In genomic region chr5:10756539-10756938, GRCh38 we compare ENCODE assay signal across 11 cellular contexts. TPM values are rescaled to one million over a fixed set of nuclear protein-coding genes. Genes with fewer than 3 reads are reported as not detected.
DNase-seq lines count a peak whose midpoint lies in the region; ATAC-seq, FAIRE-seq and TF ChIP-seq lines count a peak whose summit lies in the region.
"Had no signal": no experiment of that assay in that cellular context is flagged by ENCODE, and none has a peak within 500 bp of the region (broad histone marks: within the 10 kb centered on the region; RNA-seq: fewer than 3 reads in every experiment).

No MANE protein-coding gene starts in this region.

- no peaks in the 10 kb centered on the region; the same call in 1 of the 2 replicates for H4K20me1 ChIP-seq in GM12878 (ENCODE audit: control insufficient read depth, insufficient read depth)

- H3K4me1 ChIP-seq in GM12878 (ENCODE audit: control insufficient read depth, insufficient read depth, low read length) (peaks cover 11% of the 10 kb centered on the region; the same call in 1 of the 2 replicates), pancreas (peaks cover 16 to 38% (median 22%) of the 10 kb centered on the region in 3 donors)

- FAIRE-seq in GM12878 (lab: Jason Lieb, UNC): peak; percentile 84
- no peak for FAIRE-seq in pancreas (lab: Jason Lieb, UNC)

- H3K9ac ChIP-seq in GM12878 (ENCODE audit: control insufficient read depth, insufficient read depth, low read length): no peak overlapping the region

- SMC1A ChIA-PET in GM12878 (lab: Charles Lee; ENCODE audit: uncharacterized antibody, unreplicated experiment): interaction anchor here (1.6 to 2.8 kb wide), 2 partner anchors 15 to 21 kb away, joined by 5 to 10 read pairs; no protein-coding TSS in a partner anchor

- no peaks in the 10 kb centered on the region for H3K9me3 Mint-ChIP-seq in activated naive CD4-positive, alpha-beta T cell treated with anti-CD3 and anti-CD28 coated beads, Interleukin-2, amount 50 U/mL, for 24 hours
- H3K9me3 Mint-ChIP-seq in activated naive CD4-positive, alpha-beta T cell treated with anti-CD3 and anti-CD28 coated beads, Interleukin-2, amount 10 ng/mL, durations not matched to agents 7 days and 5 days: no peaks in the 10 kb centered on the region
- H3K9me3 Mint-ChIP-seq: CD4-positive, CD25-positive, alpha-beta regulatory T cell; IgD-negative memory B cell had no signal

- no peak for TF ChIP-seq RAD21 in GM12878 (IDR thresholded peaks at IDR 0.05; ENCODE audit: insufficient read depth, low read depth, low read length)

- TF ChIP-seq POLR2A in GM12878 (IDR thresholded peaks at IDR 0.05; ENCODE audit: low read depth, low read length): no peak

- H3K4me3 Mint-ChIP-seq in activated naive CD4-positive, alpha-beta T cell treated with anti-CD3 and anti-CD28 coated beads, Interleukin-2, amount 50 U/mL, for 24 hours: peak overlapping the region; percentile 36
- no peak overlapping the region for H3K4me3 Mint-ChIP-seq in activated naive CD4-positive, alpha-beta T cell treated with anti-CD3 and anti-CD28 coated beads, Interleukin-2, amount 10 ng/mL, durations not matched to agents 7 days and 5 days

- H3K79me2 ChIP-seq in GM12878 (ENCODE audit: control insufficient read depth, insufficient read depth, low read length): peaks cover 81% of the 10 kb centered on the region

- peaks cover 13% of the 10 kb centered on the region for H3K36me3 Mint-ChIP-seq in activated naive CD4-positive, alpha-beta T cell treated with anti-CD3 and anti-CD28 coated beads, Interleukin-2, amount 50 U/mL, for 24 hours
- H3K36me3 Mint-ChIP-seq in activated naive CD4-positive, alpha-beta T cell treated with anti-CD3 and anti-CD28 coated beads, Interleukin-2, amount 10 ng/mL, durations not matched to agents 7 days and 5 days: peaks cover 33% of the 10 kb centered on the region

- H3K36me3 ChIP-seq in GM12878 (ENCODE audit: control insufficient read depth in 2 of 2, insufficient read depth in 2 of 2, low read length in 1 of 2): peaks cover 6 to 17% of the 10 kb centered on the region in 2 experiments
- H3K36me3 ChIP-seq in pancreas: no peaks in the 10 kb centered on the region

- WGBS in GM12878 (ENCODE audit: insufficient coverage, insufficient replicate concordance, low lambda C conversion rate, missing lambda C conversion rate): 1% methylated on average over 3 of the region's 3 CpGs
- WGBS in pancreas, 2 donors: 34 to 43% methylated on average over 3 of the region's 3 CpGs

- intact Hi-C loops in GM12878 (cut with micrococcal nuclease; ENCODE audit: unreplicated experiment): loop anchor here (10.0 kb wide), 1 partner anchor 302 kb away; no protein-coding TSS in a partner anchor
- intact Hi-C loops in left cardiac atrium (cut with DNase I): no loop called here
- intact Hi-C loops in pancreas (cut with DNase I): loop anchor here in 1 of 3 donors (10.0 kb wide), 1 partner anchor 52 kb away; no protein-coding TSS in a partner anchor

- CTCF ChIA-PET in activated naive CD4-positive, alpha-beta T cell treated with anti-CD3 and anti-CD28 coated beads, Interleukin-2, amount 10 ng/mL, durations not matched to agents 7 days and 5 days (lab: Charles Lee): no interaction called here
- CTCF ChIA-PET in GM12878 (lab: Yijun Ruan, JAX): interaction anchor here (1.0 to 1.6 kb wide), 3 partner anchors 44 to 129 kb away, joined by 3 to 6 read pairs (median 4); no protein-coding TSS in a partner anchor

- no peak for TF ChIP-seq CTCF in GM12878 (IDR thresholded peaks at IDR 0.05 in 2 of 3, conservative IDR thresholded peaks at IDR 0.05 in 1 of 3; ENCODE audit: control insufficient read depth in 2 of 3, extremely low read depth in 1 of 3, insufficient read depth in 1 of 3, low read depth in 3 of 3, low read length in 3 of 3)
- TF ChIP-seq CTCF in pancreas (IDR thresholded peaks at IDR 0.05): no peak

- H3K4me2 ChIP-seq in GM12878 (ENCODE audit: control insufficient read depth, insufficient read depth): peak overlapping the region; percentile 30

- H3K27me3 ChIP-seq in GM12878 (replicated peaks in 1 of 2; ENCODE audit: control insufficient read depth in 2 of 2, insufficient read depth in 2 of 2, low read length in 1 of 2): no peaks in the 10 kb centered on the region
- no peaks in the 10 kb centered on the region for H3K27me3 ChIP-seq in pancreas

- no peak overlapping the region for H3K27ac Mint-ChIP-seq in activated naive CD4-positive, alpha-beta T cell treated with anti-CD3 and anti-CD28 coated beads, Interleukin-2, amount 50 U/mL, for 24 hours
- H3K27ac Mint-ChIP-seq in activated naive CD4-positive, alpha-beta T cell treated with anti-CD3 and anti-CD28 coated beads, Interleukin-2, amount 10 ng/mL, durations not matched to agents 7 days and 5 days: no peak overlapping the region

- TF ChIP-seq EP300 in GM12878 (IDR thresholded peaks at IDR 0.05; ENCODE audit: borderline replicate concordance in 1 of 2, control insufficient read depth in 1 of 2, low read depth in 2 of 2, low read length in 2 of 2): peak; percentile 32 to 48; a peak in 2 of 4 replicates

- no peak for DNase-seq in activated naive CD4-positive, alpha-beta T cell treated with anti-CD3 and anti-CD28 coated beads, Interleukin-2, amount 10 ng/mL, durations not matched to agents 7 days and 5 days
- DNase-seq in GM12878 (ENCODE audit: low read depth, low spot score): peak; percentile 36
- peak; percentile 17 for DNase-seq in superior temporal gyrus (ENCODE audit: extremely low spot score)
- no peak for DNase-seq in activated CD8-positive, alpha-beta memory T cell treated with anti-CD3 and anti-CD28 coated beads for 24 hours
- no peak for DNase-seq in left cardiac atrium
- DNase-seq in pancreas: no peak
- DNase-seq: stimulated activated CD4-positive, alpha-beta T cell treated with anti-CD3 and anti-CD28 coated beads, Interleukin-2, amount 100 ng/mL, for 48 hours had no signal

- H3K9me3 ChIP-seq in GM12878 (replicated peaks; ENCODE audit: control insufficient read depth, insufficient read depth, low read length) (no peaks in the 10 kb centered on the region), pancreas (no peaks in the 10 kb centered on the region)

- peaks cover 64% of the 10 kb centered on the region for H3K4me1 Mint-ChIP-seq in activated naive CD4-positive, alpha-beta T cell treated with anti-CD3 and anti-CD28 coated beads, Interleukin-2, amount 50 U/mL, for 24 hours
- peaks cover 43% of the 10 kb centered on the region for H3K4me1 Mint-ChIP-seq in activated naive CD4-positive, alpha-beta T cell treated with anti-CD3 and anti-CD28 coated beads, Interleukin-2, amount 10 ng/mL, durations not matched to agents 7 days and 5 days

- H3K4me3 ChIP-seq in GM12878 (peak overlapping the region; percentile 53), pancreas (peak overlapping the region in 1 of 4 donors; percentile 86)

- no TSS peak for BruUV-seq in GM12878 (replicated peaks; lab: Mats Ljungman, UMichigan)

- RAD21 ChIA-PET in GM12878 (lab: Charles Lee; ENCODE audit: unreplicated experiment): interaction anchor here (1.0 to 3.1 kb wide), 3 partner anchors 19 to 54 kb away, joined by 3 to 12 read pairs (median 5); no protein-coding TSS in a partner anchor

- ATAC-seq in HG02885 (IDR thresholded peaks at IDR 0.05; ENCODE audit: poor library complexity, unreplicated experiment) (peak; percentile 17), GM12878 (peak; percentile 50), left cardiac atrium (no peak), pancreas (no peak)

- H2AFZ ChIP-seq in GM12878 (ENCODE audit: control insufficient read depth, low read depth, low read length): no peak overlapping the region

- POLR2A ChIA-PET in GM12878 (lab: Charles Lee): interaction anchor here (0.6 to 1.0 kb wide), 3 partner anchors 18 to 148 kb away, joined by 3 read pairs; no protein-coding TSS in a partner anchor

- in situ Hi-C loops in GM12878 (cut with MboI): no loop called here

- H3K27ac ChIP-seq in GM12878 (ENCODE audit: control insufficient read depth, insufficient read depth) (peak overlapping the region; percentile 45), pancreas (peak overlapping the region in 1 of 4 donors; percentile 57)

- no peaks in the 10 kb centered on the region for H3K27me3 Mint-ChIP-seq in activated naive CD4-positive, alpha-beta T cell treated with anti-CD3 and anti-CD28 coated beads, Interleukin-2, amount 50 U/mL, for 24 hours
- no peaks in the 10 kb centered on the region for H3K27me3 Mint-ChIP-seq in activated naive CD4-positive, alpha-beta T cell treated with anti-CD3 and anti-CD28 coated beads, Interleukin-2, amount 10 ng/mL, durations not matched to agents 7 days and 5 days
- H3K27me3 Mint-ChIP-seq: CD4-positive, CD25-positive, alpha-beta regulatory T cell; IgD-negative memory B cell had no signal

TF ChIP-seq in GM12878, 131 proteins besides CTCF, POLR2A, EP300 and RAD21 (continues in another document):
- no peak for TF ChIP-seq PML (IDR thresholded peaks at IDR 0.05; ENCODE audit: low read length)
- no peak for TF ChIP-seq EZH2 (IDR thresholded peaks at IDR 0.05; ENCODE audit: borderline replicate concordance, control insufficient read depth, low read depth, low read length)
- no peak for TF ChIP-seq RB1 (IDR thresholded peaks at IDR 0.05; ENCODE audit: borderline replicate concordance)
- TF ChIP-seq KAT2A (conservative IDR thresholded peaks at IDR 0.05; ENCODE audit: control insufficient read depth, low read depth, low read length): no peak

RNA-seq across cellular contexts. Expression of gene DAP, which starts 4.5 kb away (rescaled TPM):
- 67.9 and 68.0 TPM in 2 replicates for total RNA-seq in GM12878 (2013; cell fraction: nucleolus; rRNA removed)
- total RNA-seq in GM12878 (2014; rRNA removed) (24.9 and 25.7 TPM in 2 replicates), GM12878 (2014; rRNA removed; fragmentation: Illumina TruSeq; extraction: Trizol) (27.2 and 28.9 TPM in 2 replicates), GM12878 (2021) (93.1 and 94.8 TPM in 2 replicates), left cardiac atrium (10 to 100 TPM; 44.6 to 66.9 TPM), pancreas (100 to 1,000 TPM; 124 to 183 (median 144) TPM)
- 64.4 TPM for polyA plus RNA-seq in GM12878 (2011; ENCODE audit: low read depth)
- polyA plus RNA-seq in GM12878 (2011; rRNA removed) (27.0 and 35.0 TPM in 2 replicates), GM12878 (2014; fragmentation: Illumina TruSeq; extraction: Trizol) (63.7 and 98.6 TPM in 2 replicates), GM12878 (2014; fragmentation: Nextera tagmentation; extraction: Ambion mirVana) (10 to 100 TPM; 12.9 to 18.1 TPM), GM12878 (2014; rRNA removed) (64.9 and 67.3 TPM in 2 replicates), GM12878 (2016; fragmentation: Nextera tagmentation; extraction: Ambion mirVana) (100 to 1,000 TPM; 123 to 130 TPM), pancreas (100 to 1,000 TPM in 1 of 2 donors, 10 to 100 TPM in 1; 68.3 to 102 TPM)
- polyA plus RNA-seq in GM12878 (2011; cell fraction: cytosol; rRNA removed): 63.7 and 66.4 TPM in 2 replicates
- 46.5 and 46.6 TPM in 2 replicates for polyA plus RNA-seq in GM12878 (2011; cell fraction: nucleus; rRNA removed)
- 82.2 and 86.0 TPM in 2 replicates for polyA plus RNA-seq in GM12878 (2012)
- polyA minus RNA-seq in GM12878 (2011; rRNA and poly(A)+ RNA removed): 25.2 and 44.6 TPM in 2 replicates
- polyA minus RNA-seq in GM12878 (2011; cell fraction: cytosol; rRNA and poly(A)+ RNA removed): 19.5 and 24.0 TPM in 2 replicates
- 18.0 and 33.5 TPM in 2 replicates for polyA minus RNA-seq in GM12878 (2011; cell fraction: nucleus; rRNA and poly(A)+ RNA removed)

Comparison
In these comparisons a context has a peak if more than half of its experiments do, and no peak if none do; other contexts are left out.
1. DNase-seq: peak in GM12878 (single experiment) and superior temporal gyrus (single experiment); none in activated naive CD4-positive, alpha-beta T cell treated with anti-CD3 and anti-CD28 coated beads, Interleukin-2, amount 10 ng/mL, durations not matched to agents 7 days and 5 days (single experiment), activated CD8-positive, alpha-beta memory T cell treated with anti-CD3 and anti-CD28 coated beads for 24 hours (single experiment), left cardiac atrium (single experiment) and pancreas (0 of 6).
2. ATAC-seq: peak in HG02885 (single experiment) and GM12878 (single experiment); none in left cardiac atrium (0 of 2) and pancreas (0 of 4).